ENCODE assay signal across 24 cellular contexts in genomic region chr11:25048632-25049031, GRCh38.
DNase-seq lines count a peak whose midpoint lies in the region; ATAC-seq, FAIRE-seq and TF ChIP-seq lines count a peak whose summit lies in the region.
"Had no signal": no experiment of that assay in that cellular context is flagged by ENCODE, and none has a peak within 500 bp of the region (broad histone marks: within the 10 kb centered on the region; RNA-seq: fewer than 3 reads in every experiment).

No MANE protein-coding gene starts in this region.

- intact Hi-C loops in Right ventricle myocardium superior (cut with DNase I) = no loop called here

- no peaks in the 10 kb centered on the region for H3K9me2 ChIP-seq in SU-DHL-6 (replicated peaks; ENCODE audit: insufficient read depth, low read length)

- H3K27me3 ChIP-seq in SU-DHL-6 (ENCODE audit: low read length) = no peaks in the 10 kb centered on the region
- H3K27me3 ChIP-seq: BE2C, BLaER1 had no signal

- DNase-seq in Right ventricle myocardium superior (no peak), NCI-H524 (lab: John Stamatoyannopoulos, UW) (no peak)
- DNase-seq: ACHN; BE2C; C1 segment of cervical spinal cord; CD4-positive, alpha-beta memory T cell; CD4-positive, CD25-positive, alpha-beta regulatory T cell; CD8-positive, alpha-beta memory T cell; COR-L47; DMS 273 treated with DMSO at 0.1 percent for 48 hours; DMS153; DMS53; DMS79; DND-41; EL; GDM1 had no signal

- H3K4me2 ChIP-seq in SU-DHL-6 (ENCODE audit: low read depth, low read length, poor library complexity, severe bottlenecking) = no peak overlapping the region
- H3K4me2 ChIP-seq: BLaER1 had no signal

- ATAC-seq in Right ventricle myocardium superior (ENCODE audit: poor library complexity) (no peak), HG02610 (IDR thresholded peaks at IDR 0.05; ENCODE audit: unreplicated experiment) (no peak)

- no peak overlapping the region for H3K9ac ChIP-seq in SU-DHL-6 (ENCODE audit: low read length)
- H3K9ac ChIP-seq: BLaER1 had no signal

- no peaks in the 10 kb centered on the region for H3K9me3 ChIP-seq in SU-DHL-6 (ENCODE audit: insufficient read depth, low read length)
- H3K9me3 ChIP-seq: BE2C, BLaER1 had no signal

- no peaks in the 10 kb centered on the region for H4K20me1 ChIP-seq in SU-DHL-6 (ENCODE audit: low read depth, low read length)
- H4K20me1 ChIP-seq: BLaER1 had no signal

- no peak for TF ChIP-seq CTCF in SU-DHL-6 (IDR thresholded peaks at IDR 0.05; ENCODE audit: insufficient read depth, low read length, poor library complexity, severe bottlenecking)

- H2AFZ ChIP-seq in SU-DHL-6 (ENCODE audit: low read depth, low read length, severe bottlenecking) = peak overlapping the region; percentile 8

- H3K79me2 ChIP-seq in SU-DHL-6 (ENCODE audit: insufficient read depth, low read length) = no peaks in the 10 kb centered on the region

- no peak overlapping the region for H3K4me3 ChIP-seq in SU-DHL-6 (ENCODE audit: insufficient read depth, low read length, poor library complexity, severe bottlenecking)
- H3K4me3 ChIP-seq: BLaER1 had no signal

- no peaks in the 10 kb centered on the region for H3K36me3 ChIP-seq in SU-DHL-6 (ENCODE audit: low read length)
- H3K36me3 ChIP-seq: BE2C, BLaER1 had no signal

- H3K27ac ChIP-seq in SU-DHL-6 (ENCODE audit: low read depth, low read length) = no peak overlapping the region
- H3K27ac ChIP-seq: 22Rv1, BLaER1 had no signal

- peak; percentile 3 for FAIRE-seq in A204.1 (lab: Jason Lieb, UNC)
- peak; percentile 29 for FAIRE-seq in endometrium (lab: Jason Lieb, UNC)
- FAIRE-seq: GM12891, GM18507 had no signal

- no peaks in the 10 kb centered on the region for H3F3A ChIP-seq in SU-DHL-6 (ENCODE audit: insufficient read depth)
